In the genomic region with DNA sequence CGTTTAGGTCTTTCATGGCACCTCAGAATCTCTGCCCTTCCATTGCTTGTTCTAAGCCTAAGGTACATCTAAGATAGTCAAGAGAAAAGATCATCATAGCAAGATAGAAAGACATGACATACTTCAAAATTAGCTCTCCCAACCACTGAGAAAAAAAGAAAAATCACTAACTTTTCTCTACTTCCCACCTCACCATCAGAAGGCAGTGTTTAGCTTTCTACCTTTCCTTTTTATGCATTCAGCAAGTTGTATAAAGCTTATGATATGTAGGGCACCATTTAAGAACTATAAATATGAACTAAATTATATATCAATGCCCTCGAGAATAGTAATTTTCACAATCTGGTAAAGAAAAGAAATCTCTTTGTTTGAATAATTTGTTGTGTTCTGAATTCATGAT, we compare ENCODE assay signal across 19 cellular contexts.
"Had no signal": no experiment of that assay in that cellular context is flagged by ENCODE, and none has a peak within 500 bp of the region (broad histone marks: within the 10 kb centered on the region; RNA-seq: fewer than 3 reads in every experiment).

No MANE protein-coding gene starts in this region.

- H3K9me3 ChIP-seq: breast epithelium, gastroesophageal sphincter, right atrium auricular region, thyroid gland, uterus had no signal

- H3K27ac ChIP-seq: breast epithelium, gastroesophageal sphincter, right atrium auricular region, skin epidermis, thyroid gland, uterus, WERI-Rb-1 had no signal

- H3K4me3 Mint-ChIP-seq: activated CD8-positive, alpha-beta T cell treated with anti-CD3 and anti-CD28 coated beads for 36 hours; activated naive CD8-positive, alpha-beta T cell treated with anti-CD3 and anti-CD28 coated beads for 36 hours; activated T-cell treated with anti-CD3 and anti-CD28 coated beads, Interleukin-2, amount 50 U/mL, for 72 hours; naive thymus-derived CD4-positive, alpha-beta T cell had no signal

- H3K36me3 ChIP-seq: breast epithelium, gastroesophageal sphincter, right atrium auricular region, thyroid gland, uterus, WERI-Rb-1 had no signal

- H3K9me3 Mint-ChIP-seq: activated CD8-positive, alpha-beta T cell treated with anti-CD3 and anti-CD28 coated beads for 36 hours; activated naive CD8-positive, alpha-beta T cell treated with anti-CD3 and anti-CD28 coated beads for 36 hours; activated T-cell treated with anti-CD3 and anti-CD28 coated beads, Interleukin-2, amount 50 U/mL, for 72 hours had no signal

- ATAC-seq: activated CD8-positive, alpha-beta T cell treated with anti-CD3 and anti-CD28 coated beads for 36 hours; activated T-cell treated with anti-CD3 and anti-CD28 coated beads, Interleukin-2, amount 50 U/mL, for 72 hours; gastroesophageal sphincter; naive thymus-derived CD4-positive, alpha-beta T cell had no signal

- H3K4me1 Mint-ChIP-seq: activated naive CD8-positive, alpha-beta T cell treated with anti-CD3 and anti-CD28 coated beads for 36 hours; naive thymus-derived CD4-positive, alpha-beta T cell had no signal

- H3K4me3 ChIP-seq: breast epithelium, gastroesophageal sphincter, lung, right atrium auricular region, skin epidermis, thyroid gland, uterus had no signal

- H3K27me3 ChIP-seq: breast epithelium, gastroesophageal sphincter, right atrium auricular region, thyroid gland, uterus had no signal

- H3K27ac Mint-ChIP-seq: activated CD8-positive, alpha-beta T cell treated with anti-CD3 and anti-CD28 coated beads for 36 hours; activated naive CD8-positive, alpha-beta T cell treated with anti-CD3 and anti-CD28 coated beads for 36 hours; activated T-cell treated with anti-CD3 and anti-CD28 coated beads, Interleukin-2, amount 50 U/mL, for 72 hours; naive thymus-derived CD4-positive, alpha-beta T cell had no signal

- H3K36me3 Mint-ChIP-seq: activated naive CD8-positive, alpha-beta T cell treated with anti-CD3 and anti-CD28 coated beads for 36 hours; naive thymus-derived CD4-positive, alpha-beta T cell had no signal

- H3K4me1 ChIP-seq: breast epithelium, gastroesophageal sphincter, right atrium auricular region, thyroid gland, uterus had no signal

- H3K27me3 Mint-ChIP-seq: activated CD8-positive, alpha-beta T cell treated with anti-CD3 and anti-CD28 coated beads for 36 hours; activated naive CD8-positive, alpha-beta T cell treated with anti-CD3 and anti-CD28 coated beads for 36 hours; naive thymus-derived CD4-positive, alpha-beta T cell had no signal

- DNase-seq: activated CD4-positive, alpha-beta T cell treated with anti-CD3 and anti-CD28 coated beads for 4 hours; activated CD8-positive, alpha-beta memory T cell treated with anti-CD3 and anti-CD28 coated beads, Interleukin-2, amount 50 U/mL, for 4 hours; activated CD8-positive, alpha-beta T cell treated with anti-CD3 and anti-CD28 coated beads for 36 hours; activated gamma-delta T cell treated with Interleukin-2 at 50 U/mL for 16 hours; activated naive CD8-positive, alpha-beta T cell treated with anti-CD3 and anti-CD28 coated beads for 36 hours; activated T-cell treated with anti-CD3 and anti-CD28 coated beads, Interleukin-2, amount 50 U/mL, for 72 hours; anterior cingulate cortex; hypothalamus; naive thymus-derived CD4-positive, alpha-beta T cell; posterior cingulate gyrus; T1000; thyroid gland; uterus; WERI-Rb-1 had no signal
